In the genomic region with DNA sequence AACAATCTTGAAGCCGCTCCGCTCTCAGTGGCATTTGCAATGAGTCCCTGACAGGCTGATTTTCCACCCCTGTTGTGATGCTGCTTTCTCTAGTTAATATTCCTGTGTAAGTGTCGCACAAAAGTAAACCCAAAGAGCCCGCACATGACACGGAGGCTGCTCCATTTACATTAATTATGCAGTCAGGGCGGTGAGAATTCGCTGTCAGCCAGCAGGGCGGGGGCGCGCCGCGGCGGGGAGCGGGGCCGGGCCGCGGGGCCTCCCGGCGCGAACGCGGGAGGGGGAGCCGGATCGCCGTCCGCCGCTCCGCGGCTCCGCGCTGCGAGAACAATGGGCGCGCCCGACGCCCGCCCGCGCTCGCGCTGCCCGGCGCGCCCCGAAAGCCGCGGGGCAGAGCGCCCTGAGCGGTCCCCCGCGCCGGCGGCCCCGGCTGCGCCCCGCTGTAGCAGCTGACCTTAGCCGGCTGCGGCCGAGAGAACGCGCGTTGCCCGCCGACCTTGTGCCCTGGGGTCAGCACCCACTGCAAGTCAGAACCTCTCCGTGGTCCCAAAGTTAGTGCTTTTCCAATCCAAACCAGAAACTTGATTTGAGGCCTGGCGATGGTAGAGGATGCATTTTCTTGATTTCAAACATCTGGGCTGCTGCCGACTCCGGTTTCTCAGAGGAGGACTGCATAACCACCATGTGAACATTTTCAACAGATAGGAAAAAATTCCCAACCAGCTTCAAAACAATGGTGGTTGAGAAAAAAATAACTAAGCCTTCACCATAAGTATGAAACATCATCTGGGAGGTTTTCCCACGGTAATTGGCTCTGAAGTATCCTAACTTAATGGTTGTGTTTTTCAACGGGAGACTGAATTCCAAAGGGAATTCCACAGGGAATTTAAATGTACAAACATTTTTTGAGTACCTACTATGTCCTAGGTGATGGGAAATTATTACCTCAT, we compare ENCODE assay signal across 8 cellular contexts.
DNase-seq lines count a peak whose midpoint lies in the region; ATAC-seq and TF ChIP-seq lines count a peak whose summit lies in the region.

No MANE protein-coding gene starts in this region.

- TF ChIP-seq CTCF in Caco-2 (IDR thresholded peaks at IDR 0.05; ENCODE audit: insufficient read depth in 1 of 2, low read depth in 1 of 2, low read length in 1 of 2, severe bottlenecking in 1 of 2, unreplicated experiment in 1 of 2) (no peak), HEK293 (tag by site-specific recombination; IDR thresholded peaks at IDR 0.05) (no peak), Peyer's patch (IDR thresholded peaks at IDR 0.05) (no peak), gastroesophageal sphincter (IDR thresholded peaks at IDR 0.05) (peak in 1 of 4 experiments; percentile 16), neural crest cell (conservative IDR thresholded peaks at IDR 0.05) (no peak)

- CTCF ChIA-PET in Caco-2 (lab: Charles Lee) (interaction anchor here (0.7 kb wide), 1 partner anchor 309 kb away, joined by 3 read pairs; no protein-coding TSS in a partner anchor), HEK293 (lab: Yijun Ruan, JAX) (interaction anchor here (0.7 kb wide), 1 partner anchor 477 kb away, joined by 3 read pairs; no protein-coding TSS in a partner anchor)

- H3K27ac Mint-ChIP-seq in Caco-2 (ENCODE audit: unreplicated experiment), result no peak overlapping the region
- H3K27ac Mint-ChIP-seq in neural crest cell (ENCODE audit: unreplicated experiment), result peak overlapping the region; percentile 78

- intact Hi-C loops in Caco-2 (cut with micrococcal nuclease; ENCODE audit: unreplicated experiment), result no loop called here

- DNase-seq in Caco-2 (peak; percentile 34 to 41), Peyer's patch (peak in 2 of 3 donors; percentile 48 to 61), neural crest cell (ENCODE audit: low read depth, low spot score) (peak; percentile 45)
- DNase-seq in activated naive CD4-positive, alpha-beta T cell treated with Interleukin-2 at 50 U/mL for 16 hours, result peak; percentile 34

- ATAC-seq in gastroesophageal sphincter, result peak; percentile 58
- no peak for ATAC-seq in GM21619 (IDR thresholded peaks at IDR 0.05; ENCODE audit: unreplicated experiment)

- no peaks in the 10 kb centered on the region for H3K36me3 Mint-ChIP-seq in Caco-2 (ENCODE audit: insufficient read depth, unreplicated experiment)
- H3K36me3 Mint-ChIP-seq in neural crest cell (ENCODE audit: low read depth), result no peaks in the 10 kb centered on the region

- H3K9me3 ChIP-seq in Caco-2 (no peaks in the 10 kb centered on the region), HEK293 (ENCODE audit: control insufficient read depth, insufficient read depth, low read depth, low read length) (no peaks in the 10 kb centered on the region), Peyer's patch (no peaks in the 10 kb centered on the region), gastroesophageal sphincter (no peaks in the 10 kb centered on the region), thymus (ENCODE audit: control insufficient read depth) (no peaks in the 10 kb centered on the region)

- no peaks in the 10 kb centered on the region for H3K4me1 ChIP-seq in Caco-2
- H3K4me1 ChIP-seq in HEK293 (ENCODE audit: control insufficient read depth, insufficient read depth, low read length), result peaks cover 44% of the 10 kb centered on the region
- H3K4me1 ChIP-seq in Peyer's patch, result peaks cover 0 to 8% (median 4%) of the 10 kb centered on the region in 4 donors
- H3K4me1 ChIP-seq in gastroesophageal sphincter, result peaks cover 6 to 74% (median 16%) of the 10 kb centered on the region in 3 donors
- H3K4me1 ChIP-seq in thymus (ENCODE audit: control insufficient read depth, insufficient read depth, low read length), result peaks cover 2% of the 10 kb centered on the region

- H3K4me3 ChIP-seq in Caco-2 (ENCODE audit: low read depth, low read length) (peak overlapping the region; percentile 51), HEK293 (ENCODE audit: low read depth, low read length) (peak overlapping the region; percentile 56), Peyer's patch (peak overlapping the region; percentile 34 to 57 (median 48)), gastroesophageal sphincter (peak overlapping the region; percentile 56 to 77), thymus (ENCODE audit: low read length) (peak overlapping the region; percentile 43)

- H3K36me3 ChIP-seq in Caco-2 (ENCODE audit: control insufficient read depth, insufficient read depth, low read length) (no peaks in the 10 kb centered on the region), HEK293 (ENCODE audit: control insufficient read depth in 2 of 2, insufficient read depth in 1 of 2, low read length in 2 of 2) (no peaks in the 10 kb centered on the region), Peyer's patch (no peaks in the 10 kb centered on the region), gastroesophageal sphincter (no peaks in the 10 kb centered on the region), thymus (ENCODE audit: control insufficient read depth, insufficient read depth) (no peaks in the 10 kb centered on the region)

- H3K27me3 ChIP-seq in Caco-2 (replicated peaks; ENCODE audit: control insufficient read depth, insufficient read depth, low read length) (no peaks in the 10 kb centered on the region), Peyer's patch (no peaks in the 10 kb centered on the region), gastroesophageal sphincter (no peaks in the 10 kb centered on the region), thymus (ENCODE audit: control insufficient read depth, insufficient read depth) (peaks cover 22% of the 10 kb centered on the region)

- WGBS in gastroesophageal sphincter (ENCODE audit: low coverage in 1 of 2), 2 donors, result 4 to 6% methylated on average over 4 to 7 of the region's 70 CpGs
- WGBS in thymus, result 4% methylated on average over 70 of the region's 70 CpGs

- H3K4me1 Mint-ChIP-seq in Caco-2 (ENCODE audit: low read depth, unreplicated experiment) (peaks cover 6% of the 10 kb centered on the region), neural crest cell (peaks cover 47% of the 10 kb centered on the region)

- peak overlapping the region; percentile 79 for H3K27ac ChIP-seq in HEK293 (ENCODE audit: extremely low read depth, low read depth, low read length)
- peak overlapping the region in 2 of 4 donors; percentile 15 to 60 for H3K27ac ChIP-seq in Peyer's patch
- peak overlapping the region; percentile 65 to 85 (median 76) for H3K27ac ChIP-seq in gastroesophageal sphincter
- no peak overlapping the region for H3K27ac ChIP-seq in thymus (ENCODE audit: low read depth)

- POLR2A ChIA-PET in Caco-2 (lab: Charles Lee), result no interaction called here
- POLR2A ChIA-PET in HEK293 (lab: Yijun Ruan, JAX), result interaction anchor here (1.0 kb wide), 1 partner anchor 144 kb away, joined by 4 read pairs; no protein-coding TSS in a partner anchor

- BruUV-seq in Caco-2 (replicated peaks; lab: Mats Ljungman, UMichigan), result no TSS peak

- TF ChIP-seq EP300 in gastroesophageal sphincter (IDR thresholded peaks at IDR 0.05), result no peak

- TF ChIP-seq POLR2A in Peyer's patch (IDR thresholded peaks at IDR 0.05), result no peak
- no peak for TF ChIP-seq POLR2A in gastroesophageal sphincter (IDR thresholded peaks at IDR 0.05)

- peak overlapping the region; percentile 62 for H3K4me3 Mint-ChIP-seq in Caco-2 (ENCODE audit: unreplicated experiment)
- H3K4me3 Mint-ChIP-seq in neural crest cell, result peak overlapping the region; percentile 85

- H3K27me3 Mint-ChIP-seq in Caco-2 (ENCODE audit: insufficient read depth, unreplicated experiment), result peaks cover 8% of the 10 kb centered on the region
- no peaks in the 10 kb centered on the region for H3K27me3 Mint-ChIP-seq in neural crest cell (ENCODE audit: low read depth)

- H3K9me3 Mint-ChIP-seq in Caco-2 (ENCODE audit: unreplicated experiment), result no peaks in the 10 kb centered on the region
- H3K9me3 Mint-ChIP-seq in neural crest cell, result no peaks in the 10 kb centered on the region

TF ChIP-seq in HEK293, 187 proteins besides CTCF, POLR2A, EP300 and RAD21 (continues in another document):
- TF ChIP-seq SCRT2 (tag by site-specific recombination; IDR thresholded peaks at IDR 0.05), result no peak
- no peak for TF ChIP-seq ZNF19 (tag by site-specific recombination; IDR thresholded peaks at IDR 0.05; ENCODE audit: low read depth)
- TF ChIP-seq, protein P1, sequence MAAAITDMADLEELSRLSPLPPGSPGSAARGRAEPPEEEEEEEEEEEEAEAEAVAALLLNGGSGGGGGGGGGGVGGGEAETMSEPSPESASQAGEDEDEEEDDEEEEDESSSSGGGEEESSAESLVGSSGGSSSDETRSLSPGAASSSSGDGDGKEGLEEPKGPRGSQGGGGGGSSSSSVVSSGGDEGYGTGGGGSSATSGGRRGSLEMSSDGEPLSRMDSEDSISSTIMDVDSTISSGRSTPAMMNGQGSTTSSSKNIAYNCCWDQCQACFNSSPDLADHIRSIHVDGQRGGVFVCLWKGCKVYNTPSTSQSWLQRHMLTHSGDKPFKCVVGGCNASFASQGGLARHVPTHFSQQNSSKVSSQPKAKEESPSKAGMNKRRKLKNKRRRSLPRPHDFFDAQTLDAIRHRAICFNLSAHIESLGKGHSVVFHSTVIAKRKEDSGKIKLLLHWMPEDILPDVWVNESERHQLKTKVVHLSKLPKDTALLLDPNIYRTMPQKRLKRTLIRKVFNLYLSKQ (tag by site-specific recombination; IDR thresholded peaks at IDR 0.05; ENCODE audit: borderline replicate concordance), result no peak
- TF ChIP-seq ZNF148 (tag by site-specific recombination; IDR thresholded peaks at IDR 0.05; ENCODE audit: borderline replicate concordance), result no peak
